ENCODE assay signal across 15 cellular contexts in genomic region chr17:75555679-75556153, GRCh38.
"Had no signal": no experiment of that assay in that cellular context is flagged by ENCODE, and none has a peak within 500 bp of the region (broad histone marks: within the 10 kb centered on the region; RNA-seq: fewer than 3 reads in every experiment).

No MANE protein-coding gene starts in this region.

- H3K4me3 ChIP-seq: cardiac muscle cell, neural progenitor cell, right atrium auricular region, upper lobe of left lung had no signal

- H3K36me3 ChIP-seq: cardiac muscle cell, neural progenitor cell, right atrium auricular region had no signal

- H3K27ac Mint-ChIP-seq: activated CD8-positive, alpha-beta memory T cell treated with anti-CD3 and anti-CD28 coated beads, Interleukin-2, amount 10 ng/mL, durations not matched to agents 7 days and 5 days; neural progenitor cell; stimulated activated effector memory CD8-positive, alpha-beta T cell treated with anti-CD3 and anti-CD28 coated beads, Interleukin-12 subunit alpha, Interleukin-12 subunit beta, amount 100 ng/mL, for 72 hours; T-helper 2 cell treated with Interferon-gamma antibody and Interleukin-4, amounts not matched to agents 5 μg/mL and 100 μg/mL, for 36 hours had no signal

- H3K9me3 Mint-ChIP-seq: neural progenitor cell; stimulated activated effector memory CD8-positive, alpha-beta T cell treated with anti-CD3 and anti-CD28 coated beads, Interleukin-12 subunit alpha, Interleukin-12 subunit beta, amount 100 ng/mL, for 72 hours; T-helper 2 cell treated with Interferon-gamma antibody and Interleukin-4, amounts not matched to agents 5 μg/mL and 100 μg/mL, for 36 hours had no signal

- H3K9me3 ChIP-seq: right atrium auricular region, upper lobe of left lung had no signal

- H3K36me3 Mint-ChIP-seq: activated CD8-positive, alpha-beta memory T cell treated with anti-CD3 and anti-CD28 coated beads, Interleukin-2, amount 10 ng/mL, durations not matched to agents 7 days and 5 days; neural progenitor cell had no signal

- H3K27me3 ChIP-seq: cardiac muscle cell, neural progenitor cell, right atrium auricular region, upper lobe of left lung had no signal

- DNase-seq: activated CD4-positive, alpha-beta T cell treated with anti-CD3 and anti-CD28 coated beads, Interleukin-2, amount 50 U/mL, for 48 hours; activated CD4-positive, CD25-positive, alpha-beta regulatory T cell treated with anti-CD3 and anti-CD28 coated beads, Interleukin-2, amount 50 U/mL, for 72 hours; activated CD8-positive, alpha-beta memory T cell treated with anti-CD3 and anti-CD28 coated beads, Interleukin-2, amount 10 ng/mL, durations not matched to agents 7 days and 5 days; activated gamma-delta T cell; activated T-cell treated with anti-CD3 and anti-CD28 coated beads, Interleukin-2, amount 50 U/mL, for 48 hours; effector CD4-positive, alpha-beta T cell; foreskin melanocyte; head of caudate nucleus; SW 1271; upper lobe of left lung had no signal

- H3K4me1 Mint-ChIP-seq: activated CD8-positive, alpha-beta memory T cell treated with anti-CD3 and anti-CD28 coated beads, Interleukin-2, amount 10 ng/mL, durations not matched to agents 7 days and 5 days; stimulated activated effector memory CD8-positive, alpha-beta T cell treated with anti-CD3 and anti-CD28 coated beads, Interleukin-12 subunit alpha, Interleukin-12 subunit beta, amount 100 ng/mL, for 72 hours had no signal

- ATAC-seq: activated CD8-positive, alpha-beta memory T cell treated with anti-CD3 and anti-CD28 coated beads, Interleukin-2, amount 10 ng/mL, durations not matched to agents 7 days and 5 days; stimulated activated effector memory CD8-positive, alpha-beta T cell treated with anti-CD3 and anti-CD28 coated beads, Interleukin-12 subunit alpha, Interleukin-12 subunit beta, amount 100 ng/mL, for 72 hours had no signal

- H2AFZ ChIP-seq: neural progenitor cell had no signal

- H3K27ac ChIP-seq: cardiac muscle cell, neural progenitor cell, right atrium auricular region had no signal

- H3K27me3 Mint-ChIP-seq: activated CD8-positive, alpha-beta memory T cell treated with anti-CD3 and anti-CD28 coated beads, Interleukin-2, amount 10 ng/mL, durations not matched to agents 7 days and 5 days had no signal

- H3K9ac ChIP-seq: neural progenitor cell had no signal

- H3K4me2 ChIP-seq: neural progenitor cell had no signal

- H3K4me3 Mint-ChIP-seq: activated CD8-positive, alpha-beta memory T cell treated with anti-CD3 and anti-CD28 coated beads, Interleukin-2, amount 10 ng/mL, durations not matched to agents 7 days and 5 days; neural progenitor cell; stimulated activated effector memory CD8-positive, alpha-beta T cell treated with anti-CD3 and anti-CD28 coated beads, Interleukin-12 subunit alpha, Interleukin-12 subunit beta, amount 100 ng/mL, for 72 hours; T-helper 2 cell treated with Interferon-gamma antibody and Interleukin-4, amounts not matched to agents 5 μg/mL and 100 μg/mL, for 36 hours had no signal
